10 cellular contexts compared by ENCODE assay signal in genomic region chr13:21079761-21080730, GRCh38. TPM values are rescaled to one million over a fixed set of nuclear protein-coding genes. Genes with fewer than 3 reads are reported as not detected.
A peak's percentile ranks its signal among the peaks of the same experiment; 100 is the strongest.
DNase-seq lines count a peak whose midpoint lies in the region; ATAC-seq and TF ChIP-seq lines count a peak whose summit lies in the region.
"Had no signal": no experiment of that assay in that cellular context is flagged by ENCODE, and none has a peak within 500 bp of the region (broad histone marks: within the 10 kb centered on the region; RNA-seq: fewer than 3 reads in every experiment).

No MANE protein-coding gene starts in this region.

- H3K9me3 Mint-ChIP-seq in Caco-2 (ENCODE audit: unreplicated experiment): no peaks in the 10 kb centered on the region
- no peaks in the 10 kb centered on the region for H3K9me3 Mint-ChIP-seq in activated CD4-positive, alpha-beta memory T cell treated with anti-CD3 and anti-CD28 coated beads, Interleukin-2, amount 10 ng/mL, durations not matched to agents 7 days and 5 days
- H3K9me3 Mint-ChIP-seq: memory B cell; stimulated activated effector memory CD8-positive, alpha-beta T cell treated with anti-CD3 and anti-CD28 coated beads, Interleukin-12 subunit alpha, Interleukin-12 subunit beta, amount 100 ng/mL, for 72 hours had no signal

- BruUV-seq in Caco-2 (replicated peaks; lab: Mats Ljungman, UMichigan): no TSS peak

- H3K9me3 ChIP-seq in Caco-2 (no peaks in the 10 kb centered on the region), neutrophil (no peaks in the 10 kb centered on the region)

- H3K4me3 Mint-ChIP-seq in Caco-2 (ENCODE audit: unreplicated experiment): no peak overlapping the region
- no peak overlapping the region for H3K4me3 Mint-ChIP-seq in activated CD4-positive, alpha-beta memory T cell treated with anti-CD3 and anti-CD28 coated beads, Interleukin-2, amount 10 ng/mL, durations not matched to agents 7 days and 5 days
- H3K4me3 Mint-ChIP-seq: memory B cell; stimulated activated effector memory CD8-positive, alpha-beta T cell treated with anti-CD3 and anti-CD28 coated beads, Interleukin-12 subunit alpha, Interleukin-12 subunit beta, amount 100 ng/mL, for 72 hours had no signal

- H3K4me1 Mint-ChIP-seq in Caco-2 (ENCODE audit: low read depth, unreplicated experiment): peaks cover 14% of the 10 kb centered on the region
- peaks cover 12% of the 10 kb centered on the region for H3K4me1 Mint-ChIP-seq in activated CD4-positive, alpha-beta memory T cell treated with anti-CD3 and anti-CD28 coated beads, Interleukin-2, amount 10 ng/mL, durations not matched to agents 7 days and 5 days

- H3K36me3 Mint-ChIP-seq in Caco-2 (ENCODE audit: insufficient read depth, unreplicated experiment): no peaks in the 10 kb centered on the region
- H3K36me3 Mint-ChIP-seq in activated CD4-positive, alpha-beta memory T cell treated with anti-CD3 and anti-CD28 coated beads, Interleukin-2, amount 10 ng/mL, durations not matched to agents 7 days and 5 days (ENCODE audit: low read depth): no peaks in the 10 kb centered on the region
- H3K36me3 Mint-ChIP-seq: memory B cell; stimulated activated effector memory CD8-positive, alpha-beta T cell treated with anti-CD3 and anti-CD28 coated beads, Interleukin-12 subunit alpha, Interleukin-12 subunit beta, amount 100 ng/mL, for 72 hours had no signal

- peak overlapping the region; percentile 22 for H3K27ac Mint-ChIP-seq in Caco-2 (ENCODE audit: unreplicated experiment)
- no peak overlapping the region for H3K27ac Mint-ChIP-seq in activated CD4-positive, alpha-beta memory T cell treated with anti-CD3 and anti-CD28 coated beads, Interleukin-2, amount 10 ng/mL, durations not matched to agents 7 days and 5 days
- H3K27ac Mint-ChIP-seq: memory B cell; stimulated activated effector memory CD8-positive, alpha-beta T cell treated with anti-CD3 and anti-CD28 coated beads, Interleukin-12 subunit alpha, Interleukin-12 subunit beta, amount 100 ng/mL, for 72 hours had no signal

- H3K4me1 ChIP-seq in Caco-2 (peaks cover 6% of the 10 kb centered on the region; the same call in 1 of the 2 replicates), neutrophil (ENCODE audit: control insufficient read depth in 1 of 2, insufficient read depth in 1 of 2, low read depth in 1 of 2, low read length in 1 of 2) (peaks cover 37 to 51% of the 10 kb centered on the region in 2 experiments)

- H3K27ac ChIP-seq in neutrophil (peak overlapping the region; percentile 70), substantia nigra (ENCODE audit: low read depth, low read length, poor library complexity, severe bottlenecking) (no peak overlapping the region)

- POLR2A ChIA-PET in Caco-2 (lab: Charles Lee): no interaction called here
- POLR2A ChIA-PET in activated CD4-positive, alpha-beta memory T cell treated with anti-CD3 and anti-CD28 coated beads, Interleukin-2, amount 10 ng/mL, durations not matched to agents 7 days and 5 days (lab: Charles Lee): interaction anchor here (1.0 kb wide), 1 partner anchor 28 kb away, joined by 3 read pairs; no protein-coding TSS in a partner anchor

- H3K27me3 ChIP-seq in Caco-2 (replicated peaks; ENCODE audit: control insufficient read depth, insufficient read depth, low read length) (no peaks in the 10 kb centered on the region), neutrophil (no peaks in the 10 kb centered on the region)

- CTCF ChIA-PET in Caco-2 (lab: Charles Lee): no interaction called here
- CTCF ChIA-PET in activated CD4-positive, alpha-beta memory T cell treated with anti-CD3 and anti-CD28 coated beads, Interleukin-2, amount 10 ng/mL, durations not matched to agents 7 days and 5 days (lab: Charles Lee): interaction anchor here (1.2 kb wide), 1 partner anchor 138 kb away, joined by 3 read pairs; no protein-coding TSS in a partner anchor

- intact Hi-C loops in Caco-2 (cut with micrococcal nuclease; ENCODE audit: unreplicated experiment): no loop called here

- H3K36me3 ChIP-seq in Caco-2 (ENCODE audit: control insufficient read depth, insufficient read depth, low read length) (no peaks in the 10 kb centered on the region), neutrophil (no peaks in the 10 kb centered on the region)

- no peak for ATAC-seq in stimulated activated naive CD8-positive, alpha-beta T cell treated with anti-CD3 and anti-CD28 coated beads, Interleukin-15, Interleukin-2, amounts not matched to agents 100 U/mL and 50 U/mL, for 24 hours
- ATAC-seq: stimulated activated effector memory CD8-positive, alpha-beta T cell treated with anti-CD3 and anti-CD28 coated beads, Interleukin-12 subunit alpha, Interleukin-12 subunit beta, amount 100 ng/mL, for 72 hours had no signal

- TF ChIP-seq CTCF in Caco-2 (IDR thresholded peaks at IDR 0.05; ENCODE audit: insufficient read depth in 1 of 2, low read depth in 1 of 2, low read length in 1 of 2, severe bottlenecking in 1 of 2, unreplicated experiment in 1 of 2) (no peak), epithelial cell of esophagus (IDR thresholded peaks at IDR 0.05; ENCODE audit: insufficient read depth, low read depth, low read length, missing control alignments) (no peak), neutrophil (IDR thresholded peaks at IDR 0.05) (no peak)

- H3K4me3 ChIP-seq in Caco-2 (ENCODE audit: low read depth, low read length): no peak overlapping the region
- peak overlapping the region; percentile 1 for H3K4me3 ChIP-seq in epithelial cell of esophagus (ENCODE audit: low read length)
- H3K4me3 ChIP-seq in neutrophil (ENCODE audit: low read depth in 1 of 2, low read length in 1 of 2): peak overlapping the region in 1 of 2 experiments; percentile 16

- peak in 1 of 2 experiments; percentile 48 for DNase-seq in Caco-2
- DNase-seq in NCI-H226: peak; percentile 79
- peak; percentile 89 for DNase-seq in epithelial cell of esophagus (ENCODE audit: low read depth)
- no peak for DNase-seq in stimulated activated naive CD8-positive, alpha-beta T cell treated with anti-CD3 and anti-CD28 coated beads, Interleukin-15, Interleukin-2, amounts not matched to agents 100 U/mL and 50 U/mL, for 24 hours
- no peak for DNase-seq in substantia nigra (lab: John Stamatoyannopoulos, UW)
- no peak for DNase-seq in HT-29 (ENCODE audit: low spot score)
- no peak for DNase-seq in activated CD4-positive, alpha-beta memory T cell treated with anti-CD3 and anti-CD28 coated beads, Interleukin-2, amount 10 ng/mL, durations not matched to agents 7 days and 5 days

- no peaks in the 10 kb centered on the region for H3K27me3 Mint-ChIP-seq in Caco-2 (ENCODE audit: insufficient read depth, unreplicated experiment)
- H3K27me3 Mint-ChIP-seq in activated CD4-positive, alpha-beta memory T cell treated with anti-CD3 and anti-CD28 coated beads, Interleukin-2, amount 10 ng/mL, durations not matched to agents 7 days and 5 days: peaks cover 11% of the 10 kb centered on the region

RNA-seq across cellular contexts. Expression of gene LATS2, which starts 18.7 kb away (rescaled TPM):
- total RNA-seq in Caco-2 (2022): 41.9 and 45.6 TPM in 2 replicates
- total RNA-seq in HT-29 (2014; rRNA removed; shearing (Covaris generic)): 18.3 and 25.1 TPM in 2 replicates
- 10 to 100 TPM; 11.2 to 11.8 TPM for total RNA-seq in activated CD4-positive, alpha-beta memory T cell treated with anti-CD3 and anti-CD28 coated beads, Interleukin-2, amount 10 ng/mL, durations not matched to agents 7 days and 5 days

RNA-seq across cellular contexts. Expression of gene SAP18, which starts 59.9 kb away (rescaled TPM):
- total RNA-seq in Caco-2 (2022): 395 and 441 TPM in 2 replicates
- total RNA-seq in HT-29 (2014; rRNA removed; shearing (Covaris generic)): 59.5 and 67.4 TPM in 2 replicates
- total RNA-seq in activated CD4-positive, alpha-beta memory T cell treated with anti-CD3 and anti-CD28 coated beads, Interleukin-2, amount 10 ng/mL, durations not matched to agents 7 days and 5 days: 100 to 1,000 TPM; 183 to 193 TPM

Comparison
In these comparisons a context has a peak if more than half of its experiments do, and no peak if none do; other contexts are left out.
1. DNase-seq: peak in NCI-H226 (single experiment) and epithelial cell of esophagus (single experiment); none in stimulated activated naive CD8-positive, alpha-beta T cell treated with anti-CD3 and anti-CD28 coated beads, Interleukin-15, Interleukin-2, amounts not matched to agents 100 U/mL and 50 U/mL, for 24 hours (single experiment), substantia nigra (0 of 49), HT-29 (single experiment) and activated CD4-positive, alpha-beta memory T cell treated with anti-CD3 and anti-CD28 coated beads, Interleukin-2, amount 10 ng/mL, durations not matched to agents 7 days and 5 days (single experiment).